ENCODE assay signal across 1 cellular context in genomic region chr2:65056215-65056989, GRCh38.
TF ChIP-seq lines count a peak whose summit lies in the region.

Gene CEP68, plus strand, starts transcription at chr2:65056416. Its CDS starts 13,029 bp downstream, at chr2:65069445.

TF ChIP-seq in HEK293, 187 proteins besides CTCF, POLR2A, EP300 and RAD21 (continued from another document):
- no peak for TF ChIP-seq ZNF704 (tag by site-specific recombination; IDR thresholded peaks at IDR 0.05)
- TF ChIP-seq ZBTB49 (tag by site-specific recombination; IDR thresholded peaks at IDR 0.05; ENCODE audit: low read depth) = no peak
- no peak for TF ChIP-seq ZNF501 (tag by site-specific recombination; IDR thresholded peaks at IDR 0.05)
- TF ChIP-seq ZNF623 (tag by site-specific recombination; IDR thresholded peaks at IDR 0.05) = no peak
- TF ChIP-seq PRDM1 (tag by site-specific recombination; IDR thresholded peaks at IDR 0.05) = no peak
- no peak for TF ChIP-seq ZFP41 (tag by site-specific recombination; IDR thresholded peaks at IDR 0.05; ENCODE audit: borderline replicate concordance)
- TF ChIP-seq ZNF692 (tag by site-specific recombination; IDR thresholded peaks at IDR 0.05) = no peak; the same call in 1 of the 2 replicates
- TF ChIP-seq ZBTB7A (tag by site-specific recombination; IDR thresholded peaks at IDR 0.05; ENCODE audit: low read depth) = no peak
- TF ChIP-seq SCRT1 (tag by site-specific recombination; IDR thresholded peaks at IDR 0.05; ENCODE audit: borderline replicate concordance) = no peak
